ENCODE assay signal across 1 cellular context in genomic region chr6:169248521-169248971, GRCh38.
TF ChIP-seq lines count a peak whose summit lies in the region.

No MANE protein-coding gene starts in this region.

TF ChIP-seq in H1, 55 proteins besides CTCF, POLR2A, EP300 and RAD21:
- TF ChIP-seq NRF1 (IDR thresholded peaks at IDR 0.05; ENCODE audit: low read depth, low read length) (no peak), ASH2L (IDR thresholded peaks at IDR 0.05; ENCODE audit: low read length) (no peak), RFX5 (IDR thresholded peaks at IDR 0.05; ENCODE audit: borderline replicate concordance, low read depth, low read length) (no peak), NANOG (IDR thresholded peaks at IDR 0.05; ENCODE audit: insufficient read depth, low read depth, low read length, poor library complexity, severe bottlenecking) (no peak), PHF8 (conservative IDR thresholded peaks at IDR 0.05; ENCODE audit: low read depth, low read length) (no peak), CBX5 (IDR thresholded peaks at IDR 0.05; ENCODE audit: low read depth, low read length) (no peak), TAF1 (IDR thresholded peaks at IDR 0.05; ENCODE audit: low read depth, low read length) (no peak), E2F6 (IDR thresholded peaks at IDR 0.05) (no peak), TAF7 (optimal IDR thresholded peaks at IDR 0.05; ENCODE audit: borderline replicate concordance, low read depth, low read length) (no peak), CREB1 (IDR thresholded peaks at IDR 0.05) (no peak), SIX5 (IDR thresholded peaks at IDR 0.05; ENCODE audit: low read depth, low read length) (no peak), HDAC6 (IDR thresholded peaks at IDR 0.05; ENCODE audit: low read depth, low read length) (no peak), EGR1 (IDR thresholded peaks at IDR 0.05; ENCODE audit: borderline replicate concordance, low read depth, low read length) (no peak), RBBP5 (IDR thresholded peaks at IDR 0.05; ENCODE audit: borderline replicate concordance, low read depth, low read length) (no peak), TCF12 (IDR thresholded peaks at IDR 0.05; ENCODE audit: low read depth, low read length) (no peak), SUZ12 (IDR thresholded peaks at IDR 0.05; ENCODE audit: low read length) (no peak), RXRA (IDR thresholded peaks at IDR 0.05; ENCODE audit: insufficient read depth, low read depth, low read length) (no peak), KDM4A (IDR thresholded peaks at IDR 0.05; ENCODE audit: low read depth, low read length, severe bottlenecking) (no peak), JUN (IDR thresholded peaks at IDR 0.05; ENCODE audit: low read depth, low read length) (no peak)
